In the genomic region with DNA sequence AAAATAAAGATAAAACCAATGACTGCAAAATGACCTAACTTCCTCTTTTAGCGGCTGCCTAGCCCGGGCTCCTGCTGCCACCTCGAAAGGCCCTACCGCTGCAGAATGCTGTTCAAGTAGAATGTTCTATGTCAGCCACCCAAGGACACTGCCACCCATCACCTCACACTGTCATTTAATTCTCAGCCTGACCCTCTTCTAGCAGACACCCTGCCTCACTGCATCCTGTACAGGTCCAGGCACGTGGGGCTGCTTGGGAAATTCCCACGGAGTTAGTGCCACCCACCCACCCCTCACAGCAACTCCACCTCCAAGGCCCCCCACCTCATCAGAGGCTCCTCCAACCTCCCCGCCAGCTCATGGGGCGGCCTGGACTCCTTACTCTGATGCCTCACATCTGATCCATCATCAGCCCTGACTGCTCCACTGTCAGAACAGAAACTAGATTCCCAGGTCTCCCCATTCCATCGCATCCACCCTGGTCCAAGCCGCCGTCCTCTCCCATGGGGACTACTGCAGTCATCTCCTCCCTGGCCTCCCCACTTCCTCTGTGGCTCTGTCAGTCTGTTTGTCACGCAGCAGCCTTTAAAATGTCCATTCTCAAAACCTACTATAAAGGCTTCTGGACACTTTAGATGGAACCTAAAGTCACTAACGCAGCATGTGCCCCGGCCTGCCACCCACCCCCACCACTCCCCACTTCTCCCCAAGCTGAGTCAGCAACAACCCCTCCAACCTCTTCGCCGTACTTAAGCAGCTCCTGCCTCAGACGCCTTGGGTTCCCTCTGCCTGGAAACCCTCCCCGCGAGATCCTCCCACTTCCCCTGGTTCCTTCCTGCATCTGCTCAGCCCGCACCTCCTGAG, we compare ENCODE assay signal across 2 cellular contexts.
TF ChIP-seq lines count a peak whose summit lies in the region.

No MANE protein-coding gene starts in this region.

TF ChIP-seq in GM12878, 131 proteins besides CTCF, POLR2A, EP300 and RAD21 (continued from another document and continues in another):
- TF ChIP-seq SREBF1 (IDR thresholded peaks at IDR 0.05; ENCODE audit: low read length) (no peak), KAT2A (conservative IDR thresholded peaks at IDR 0.05; ENCODE audit: control insufficient read depth, low read depth, low read length) (no peak), ATF7 (IDR thresholded peaks at IDR 0.05; ENCODE audit: low read depth) (no peak), CREM (IDR thresholded peaks at IDR 0.05; ENCODE audit: low read depth) (no peak), ZNF274 (IDR thresholded peaks at IDR 0.05; ENCODE audit: insufficient read depth, insufficient read length) (no peak), SPI1 (IDR thresholded peaks at IDR 0.05; ENCODE audit: borderline replicate concordance, insufficient read depth, low read depth, low read length) (peak; percentile 24; the same call in 1 of the 2 replicates), SREBF2 (IDR thresholded peaks at IDR 0.05; ENCODE audit: low read length) (no peak), RAD51 (IDR thresholded peaks at IDR 0.05) (0 out of 2 replicates have a peak, but pooled peaks have one; percentile 14), EED (IDR thresholded peaks at IDR 0.05; ENCODE audit: low read depth) (peak; percentile 44; the same call in 1 of the 2 replicates), MEF2A (IDR thresholded peaks at IDR 0.05; ENCODE audit: insufficient read depth, low read depth, low read length) (no peak), RUNX3 (IDR thresholded peaks at IDR 0.05; ENCODE audit: low read length) (0 out of 2 replicates have a peak, but pooled peaks have one; percentile 16), TCF3 (IDR thresholded peaks at IDR 0.05; ENCODE audit: borderline replicate concordance, insufficient read depth, low read depth, low read length) (no peak), ZNF384 (IDR thresholded peaks at IDR 0.05; ENCODE audit: borderline replicate concordance, low read depth, low read length) (no peak), ESRRA (IDR thresholded peaks at IDR 0.05; ENCODE audit: low read length) (no peak), BHLHE40 (IDR thresholded peaks at IDR 0.05; ENCODE audit: borderline replicate concordance in 1 of 2, low read depth in 2 of 2, low read length in 1 of 2) (peak in 1 of 2 experiments; percentile 44; a peak in 2 of 4 replicates)
- TF ChIP-seq, protein P1, sequence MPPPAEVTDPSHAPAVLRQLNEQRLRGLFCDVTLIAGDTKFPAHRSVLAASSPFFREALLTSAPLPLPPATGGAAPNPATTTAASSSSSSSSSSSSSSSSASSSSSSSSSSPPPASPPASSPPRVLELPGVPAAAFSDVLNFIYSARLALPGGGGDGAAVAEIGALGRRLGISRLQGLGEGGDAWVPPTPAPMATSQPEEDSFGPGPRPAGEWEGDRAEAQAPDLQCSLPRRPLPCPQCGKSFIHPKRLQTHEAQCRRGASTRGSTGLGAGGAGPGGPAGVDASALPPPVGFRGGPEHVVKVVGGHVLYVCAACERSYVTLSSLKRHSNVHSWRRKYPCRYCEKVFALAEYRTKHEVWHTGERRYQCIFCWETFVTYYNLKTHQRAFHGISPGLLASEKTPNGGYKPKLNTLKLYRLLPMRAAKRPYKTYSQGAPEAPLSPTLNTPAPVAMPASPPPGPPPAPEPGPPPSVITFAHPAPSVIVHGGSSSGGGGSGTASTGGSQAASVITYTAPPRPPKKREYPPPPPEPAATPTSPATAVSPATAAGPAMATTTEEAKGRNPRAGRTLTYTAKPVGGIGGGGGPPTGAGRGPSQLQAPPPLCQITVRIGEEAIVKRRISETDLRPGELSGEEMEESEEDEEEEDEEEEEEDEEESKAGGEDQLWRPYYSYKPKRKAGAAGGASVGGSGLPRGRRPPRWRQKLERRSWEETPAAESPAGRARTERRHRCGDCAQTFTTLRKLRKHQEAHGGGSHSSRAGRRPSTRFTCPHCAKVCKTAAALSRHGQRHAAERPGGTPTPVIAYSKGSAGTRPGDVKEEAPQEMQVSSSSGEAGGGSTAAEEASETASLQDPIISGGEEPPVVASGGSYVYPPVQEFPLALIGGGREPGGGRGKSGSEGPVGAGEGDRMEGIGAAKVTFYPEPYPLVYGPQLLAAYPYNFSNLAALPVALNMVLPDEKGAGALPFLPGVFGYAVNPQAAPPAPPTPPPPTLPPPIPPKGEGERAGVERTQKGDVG (CRISPR knock-in tag; IDR thresholded peaks at IDR 0.05) = no peak
- TF ChIP-seq, protein P2, sequence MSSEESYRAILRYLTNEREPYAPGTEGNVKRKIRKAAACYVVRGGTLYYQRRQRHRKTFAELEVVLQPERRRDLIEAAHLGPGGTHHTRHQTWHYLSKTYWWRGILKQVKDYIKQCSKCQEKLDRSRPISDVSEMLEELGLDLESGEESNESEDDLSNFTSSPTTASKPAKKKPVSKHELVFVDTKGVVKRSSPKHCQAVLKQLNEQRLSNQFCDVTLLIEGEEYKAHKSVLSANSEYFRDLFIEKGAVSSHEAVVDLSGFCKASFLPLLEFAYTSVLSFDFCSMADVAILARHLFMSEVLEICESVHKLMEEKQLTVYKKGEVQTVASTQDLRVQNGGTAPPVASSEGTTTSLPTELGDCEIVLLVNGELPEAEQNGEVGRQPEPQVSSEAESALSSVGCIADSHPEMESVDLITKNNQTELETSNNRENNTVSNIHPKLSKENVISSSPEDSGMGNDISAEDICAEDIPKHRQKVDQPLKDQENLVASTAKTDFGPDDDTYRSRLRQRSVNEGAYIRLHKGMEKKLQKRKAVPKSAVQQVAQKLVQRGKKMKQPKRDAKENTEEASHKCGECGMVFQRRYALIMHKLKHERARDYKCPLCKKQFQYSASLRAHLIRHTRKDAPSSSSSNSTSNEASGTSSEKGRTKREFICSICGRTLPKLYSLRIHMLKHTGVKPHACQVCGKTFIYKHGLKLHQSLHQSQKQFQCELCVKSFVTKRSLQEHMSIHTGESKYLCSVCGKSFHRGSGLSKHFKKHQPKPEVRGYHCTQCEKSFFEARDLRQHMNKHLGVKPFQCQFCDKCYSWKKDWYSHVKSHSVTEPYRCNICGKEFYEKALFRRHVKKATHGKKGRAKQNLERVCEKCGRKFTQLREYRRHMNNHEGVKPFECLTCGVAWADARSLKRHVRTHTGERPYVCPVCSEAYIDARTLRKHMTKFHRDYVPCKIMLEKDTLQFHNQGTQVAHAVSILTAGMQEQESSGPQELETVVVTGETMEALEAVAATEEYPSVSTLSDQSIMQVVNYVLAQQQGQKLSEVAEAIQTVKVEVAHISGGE (CRISPR knock-in tag; IDR thresholded peaks at IDR 0.05) = no peak
- TF ChIP-seq, protein P3, sequence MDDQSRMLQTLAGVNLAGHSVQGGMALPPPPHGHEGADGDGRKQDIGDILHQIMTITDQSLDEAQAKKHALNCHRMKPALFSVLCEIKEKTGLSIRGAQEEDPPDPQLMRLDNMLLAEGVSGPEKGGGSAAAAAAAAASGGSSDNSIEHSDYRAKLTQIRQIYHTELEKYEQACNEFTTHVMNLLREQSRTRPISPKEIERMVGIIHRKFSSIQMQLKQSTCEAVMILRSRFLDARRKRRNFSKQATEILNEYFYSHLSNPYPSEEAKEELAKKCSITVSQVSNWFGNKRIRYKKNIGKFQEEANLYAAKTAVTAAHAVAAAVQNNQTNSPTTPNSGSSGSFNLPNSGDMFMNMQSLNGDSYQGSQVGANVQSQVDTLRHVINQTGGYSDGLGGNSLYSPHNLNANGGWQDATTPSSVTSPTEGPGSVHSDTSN (IDR thresholded peaks at IDR 0.05; ENCODE audit: insufficient replicate concordance, low read depth, low read length) = no peak
- TF ChIP-seq, protein P4, sequence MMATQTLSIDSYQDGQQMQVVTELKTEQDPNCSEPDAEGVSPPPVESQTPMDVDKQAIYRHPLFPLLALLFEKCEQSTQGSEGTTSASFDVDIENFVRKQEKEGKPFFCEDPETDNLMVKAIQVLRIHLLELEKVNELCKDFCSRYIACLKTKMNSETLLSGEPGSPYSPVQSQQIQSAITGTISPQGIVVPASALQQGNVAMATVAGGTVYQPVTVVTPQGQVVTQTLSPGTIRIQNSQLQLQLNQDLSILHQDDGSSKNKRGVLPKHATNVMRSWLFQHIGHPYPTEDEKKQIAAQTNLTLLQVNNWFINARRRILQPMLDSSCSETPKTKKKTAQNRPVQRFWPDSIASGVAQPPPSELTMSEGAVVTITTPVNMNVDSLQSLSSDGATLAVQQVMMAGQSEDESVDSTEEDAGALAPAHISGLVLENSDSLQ (IDR thresholded peaks at IDR 0.05) = no peak

TF ChIP-seq in SK-N-SH treated with all-trans-retinoic acid at 6 μM for 48 hours, 23 proteins besides CTCF, POLR2A, EP300 and RAD21 (continued from another document):
- TF ChIP-seq, protein P5, sequence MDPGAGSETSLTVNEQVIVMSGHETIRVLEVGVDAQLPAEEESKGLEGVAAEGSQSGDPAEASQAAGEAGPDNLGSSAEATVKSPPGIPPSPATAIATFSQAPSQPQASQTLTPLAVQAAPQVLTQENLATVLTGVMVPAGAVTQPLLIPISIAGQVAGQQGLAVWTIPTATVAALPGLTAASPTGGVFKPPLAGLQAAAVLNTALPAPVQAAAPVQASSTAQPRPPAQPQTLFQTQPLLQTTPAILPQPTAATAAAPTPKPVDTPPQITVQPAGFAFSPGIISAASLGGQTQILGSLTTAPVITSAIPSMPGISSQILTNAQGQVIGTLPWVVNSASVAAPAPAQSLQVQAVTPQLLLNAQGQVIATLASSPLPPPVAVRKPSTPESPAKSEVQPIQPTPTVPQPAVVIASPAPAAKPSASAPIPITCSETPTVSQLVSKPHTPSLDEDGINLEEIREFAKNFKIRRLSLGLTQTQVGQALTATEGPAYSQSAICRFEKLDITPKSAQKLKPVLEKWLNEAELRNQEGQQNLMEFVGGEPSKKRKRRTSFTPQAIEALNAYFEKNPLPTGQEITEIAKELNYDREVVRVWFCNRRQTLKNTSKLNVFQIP (CRISPR knock-in tag; IDR thresholded peaks at IDR 0.05; ENCODE audit: borderline replicate concordance, low read depth) = no peak
- TF ChIP-seq ZNF565 (CRISPR knock-in tag; conservative IDR thresholded peaks at IDR 0.05; ENCODE audit: low read depth) (no peak), GLIS3 (CRISPR knock-in tag; IDR thresholded peaks at IDR 0.05) (no peak), ZFP30 (CRISPR knock-in tag; IDR thresholded peaks at IDR 0.05) (no peak), CSDC2 (CRISPR knock-in tag; IDR thresholded peaks at IDR 0.05) (no peak), ZNF70 (CRISPR knock-in tag; IDR thresholded peaks at IDR 0.05) (no peak), RARB (CRISPR knock-in tag; IDR thresholded peaks at IDR 0.05) (no peak), BACH2 (CRISPR knock-in tag; IDR thresholded peaks at IDR 0.05; ENCODE audit: borderline replicate concordance) (no peak), TCF4 (CRISPR knock-in tag; IDR thresholded peaks at IDR 0.05; ENCODE audit: borderline replicate concordance) (no peak), ESRRG (CRISPR knock-in tag; IDR thresholded peaks at IDR 0.05) (no peak), ZNF8 (CRISPR knock-in tag; IDR thresholded peaks at IDR 0.05) (no peak)
- TF ChIP-seq, protein P6, sequence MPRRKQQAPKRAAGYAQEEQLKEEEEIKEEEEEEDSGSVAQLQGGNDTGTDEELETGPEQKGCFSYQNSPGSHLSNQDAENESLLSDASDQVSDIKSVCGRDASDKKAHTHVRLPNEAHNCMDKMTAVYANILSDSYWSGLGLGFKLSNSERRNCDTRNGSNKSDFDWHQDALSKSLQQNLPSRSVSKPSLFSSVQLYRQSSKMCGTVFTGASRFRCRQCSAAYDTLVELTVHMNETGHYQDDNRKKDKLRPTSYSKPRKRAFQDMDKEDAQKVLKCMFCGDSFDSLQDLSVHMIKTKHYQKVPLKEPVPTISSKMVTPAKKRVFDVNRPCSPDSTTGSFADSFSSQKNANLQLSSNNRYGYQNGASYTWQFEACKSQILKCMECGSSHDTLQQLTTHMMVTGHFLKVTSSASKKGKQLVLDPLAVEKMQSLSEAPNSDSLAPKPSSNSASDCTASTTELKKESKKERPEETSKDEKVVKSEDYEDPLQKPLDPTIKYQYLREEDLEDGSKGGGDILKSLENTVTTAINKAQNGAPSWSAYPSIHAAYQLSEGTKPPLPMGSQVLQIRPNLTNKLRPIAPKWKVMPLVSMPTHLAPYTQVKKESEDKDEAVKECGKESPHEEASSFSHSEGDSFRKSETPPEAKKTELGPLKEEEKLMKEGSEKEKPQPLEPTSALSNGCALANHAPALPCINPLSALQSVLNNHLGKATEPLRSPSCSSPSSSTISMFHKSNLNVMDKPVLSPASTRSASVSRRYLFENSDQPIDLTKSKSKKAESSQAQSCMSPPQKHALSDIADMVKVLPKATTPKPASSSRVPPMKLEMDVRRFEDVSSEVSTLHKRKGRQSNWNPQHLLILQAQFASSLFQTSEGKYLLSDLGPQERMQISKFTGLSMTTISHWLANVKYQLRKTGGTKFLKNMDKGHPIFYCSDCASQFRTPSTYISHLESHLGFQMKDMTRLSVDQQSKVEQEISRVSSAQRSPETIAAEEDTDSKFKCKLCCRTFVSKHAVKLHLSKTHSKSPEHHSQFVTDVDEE (CRISPR knock-in tag; IDR thresholded peaks at IDR 0.05) = no peak
- TF ChIP-seq, protein P7, sequence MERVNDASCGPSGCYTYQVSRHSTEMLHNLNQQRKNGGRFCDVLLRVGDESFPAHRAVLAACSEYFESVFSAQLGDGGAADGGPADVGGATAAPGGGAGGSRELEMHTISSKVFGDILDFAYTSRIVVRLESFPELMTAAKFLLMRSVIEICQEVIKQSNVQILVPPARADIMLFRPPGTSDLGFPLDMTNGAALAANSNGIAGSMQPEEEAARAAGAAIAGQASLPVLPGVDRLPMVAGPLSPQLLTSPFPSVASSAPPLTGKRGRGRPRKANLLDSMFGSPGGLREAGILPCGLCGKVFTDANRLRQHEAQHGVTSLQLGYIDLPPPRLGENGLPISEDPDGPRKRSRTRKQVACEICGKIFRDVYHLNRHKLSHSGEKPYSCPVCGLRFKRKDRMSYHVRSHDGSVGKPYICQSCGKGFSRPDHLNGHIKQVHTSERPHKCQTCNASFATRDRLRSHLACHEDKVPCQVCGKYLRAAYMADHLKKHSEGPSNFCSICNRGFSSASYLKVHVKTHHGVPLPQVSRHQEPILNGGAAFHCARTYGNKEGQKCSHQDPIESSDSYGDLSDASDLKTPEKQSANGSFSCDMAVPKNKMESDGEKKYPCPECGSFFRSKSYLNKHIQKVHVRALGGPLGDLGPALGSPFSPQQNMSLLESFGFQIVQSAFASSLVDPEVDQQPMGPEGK (CRISPR knock-in tag; IDR thresholded peaks at IDR 0.05; ENCODE audit: borderline replicate concordance) = no peak
